Comparison of ENCODE assay signal across 29 cellular contexts in the genomic region with DNA sequence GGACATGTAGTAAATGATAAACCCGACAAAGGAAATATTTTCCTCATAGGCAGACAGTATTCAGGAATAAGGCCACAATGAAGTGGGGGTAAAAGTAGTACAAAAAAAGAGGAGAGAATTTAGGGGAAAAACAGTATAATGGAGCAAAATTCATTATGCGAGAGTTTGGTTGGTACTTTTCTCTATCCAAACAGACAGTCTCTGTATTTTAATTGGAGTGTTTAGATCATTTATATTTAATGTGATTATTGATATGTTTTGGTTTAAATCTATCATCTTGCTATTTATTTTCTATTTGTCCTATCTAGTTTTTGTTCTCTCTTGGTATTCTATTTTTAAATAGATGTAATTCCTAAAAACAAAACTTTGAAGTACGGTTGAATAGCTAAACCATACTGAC.
"Had no signal": no experiment of that assay in that cellular context is flagged by ENCODE, and none has a peak within 500 bp of the region (broad histone marks: within the 10 kb centered on the region; RNA-seq: fewer than 3 reads in every experiment).

No MANE protein-coding gene starts in this region.

- ATAC-seq: effector memory CD8-positive, alpha-beta T cell; esophagus mucosa; foreskin keratinocyte; gastrocnemius medialis; gastroesophageal sphincter; heart left ventricle; heart right ventricle had no signal

- H3K36me3 ChIP-seq: colonic mucosa, esophagus muscularis mucosa, esophagus squamous epithelium, gastrocnemius medialis, gastroesophageal sphincter, heart left ventricle, heart right ventricle had no signal

- H3K27ac ChIP-seq: colonic mucosa, coronary artery, dorsolateral prefrontal cortex, epithelial cell of prostate, esophagus muscularis mucosa, esophagus squamous epithelium, foreskin keratinocyte, gastrocnemius medialis, gastroesophageal sphincter, heart left ventricle, heart right ventricle had no signal

- H3K4me3 Mint-ChIP-seq: dendritic cell treated with granulocyte-macrophage colony-stimulating factor and Interleukin-4, amounts not matched to agents 40 ng/mL and 50 ng/mL, for 4 days; effector memory CD8-positive, alpha-beta T cell; endodermal cell had no signal

- H3K27me3 Mint-ChIP-seq: dendritic cell treated with granulocyte-macrophage colony-stimulating factor and Interleukin-4, amounts not matched to agents 40 ng/mL and 50 ng/mL, for 4 days had no signal

- H3K9me3 Mint-ChIP-seq: dendritic cell treated with granulocyte-macrophage colony-stimulating factor and Interleukin-4, amounts not matched to agents 40 ng/mL and 50 ng/mL, for 4 days; effector memory CD8-positive, alpha-beta T cell had no signal

- H3K27me3 ChIP-seq: colonic mucosa, esophagus muscularis mucosa, esophagus squamous epithelium, foreskin keratinocyte, gastrocnemius medialis, gastroesophageal sphincter, heart left ventricle, heart right ventricle had no signal

- H3K4me3 ChIP-seq: colonic mucosa, coronary artery, dorsolateral prefrontal cortex, esophagus muscularis mucosa, esophagus squamous epithelium, gastrocnemius medialis, gastroesophageal sphincter, heart left ventricle, heart right ventricle had no signal

- H3K9me3 ChIP-seq: colonic mucosa, gastrocnemius medialis had no signal

- FAIRE-seq: colon, endometrium, endothelial cell of umbilical vein, frontal cortex had no signal

- H3K27ac Mint-ChIP-seq: dendritic cell treated with granulocyte-macrophage colony-stimulating factor and Interleukin-4, amounts not matched to agents 40 ng/mL and 50 ng/mL, for 4 days; effector memory CD8-positive, alpha-beta T cell; endodermal cell had no signal

- DNase-seq: colonic mucosa; cortex of kidney; dermis blood vessel endothelial cell; dorsolateral prefrontal cortex; effector CD4-positive, alpha-beta T cell; effector CD8-positive, alpha-beta T cell; effector memory CD4-positive, alpha-beta T cell; effector memory CD8-positive, alpha-beta T cell; endodermal cell; erythroblast; esophagus squamous epithelium; foreskin fibroblast; foreskin keratinocyte; foreskin melanocyte; gastrocnemius medialis; glutamatergic neuron; head of caudate nucleus; heart left ventricle; heart right ventricle had no signal

- H3K4me1 ChIP-seq: colonic mucosa, esophagus muscularis mucosa, esophagus squamous epithelium, foreskin keratinocyte, gastrocnemius medialis, gastroesophageal sphincter, heart left ventricle, heart right ventricle had no signal
